In the genomic region with DNA sequence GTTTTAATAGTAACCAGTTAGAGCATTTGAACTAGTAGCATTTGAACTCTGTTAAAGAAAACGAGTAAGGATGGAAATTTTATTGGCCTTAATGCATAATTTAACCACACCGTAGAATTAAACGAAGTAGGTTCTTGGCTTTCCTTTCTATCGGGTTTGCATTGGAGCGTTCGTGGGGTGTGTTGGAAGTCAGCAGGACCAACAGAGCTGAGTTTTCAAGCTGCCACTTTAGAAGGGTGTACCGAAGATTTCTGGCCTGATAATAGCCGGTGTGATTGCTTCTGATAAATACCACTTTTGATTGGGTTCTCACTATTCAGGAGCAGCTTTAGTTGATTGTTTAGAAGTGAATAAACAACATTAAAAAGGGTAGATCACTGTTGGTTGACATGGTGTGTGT, we compare ENCODE assay signal across 8 cellular contexts. TPM values are rescaled to one million over a fixed set of nuclear protein-coding genes. Genes with fewer than 3 reads are reported as not detected.
A peak's percentile ranks its signal among the peaks of the same experiment; 100 is the strongest.
DNase-seq lines count a peak whose midpoint lies in the region; ATAC-seq and TF ChIP-seq lines count a peak whose summit lies in the region.

No MANE protein-coding gene starts in this region.

- H3K4me3 Mint-ChIP-seq in endothelial cell (ENCODE audit: unreplicated experiment): peak overlapping the region; percentile 98

- ATAC-seq in GM18907 (IDR thresholded peaks at IDR 0.05; ENCODE audit: unreplicated experiment) (no peak), GM21360 (IDR thresholded peaks at IDR 0.05; ENCODE audit: unreplicated experiment) (no peak)

- H2BK5ac ChIP-seq in neuronal stem cell (ENCODE audit: low read length): no peak overlapping the region

- no peak overlapping the region for H2BK15ac ChIP-seq in neuronal stem cell (ENCODE audit: low read length)

- peaks cover 5% of the 10 kb centered on the region for H3K4me1 Mint-ChIP-seq in endothelial cell (ENCODE audit: unreplicated experiment)

- H3K27ac Mint-ChIP-seq in endothelial cell (ENCODE audit: unreplicated experiment): peak overlapping the region; percentile 31

- H3K27me3 Mint-ChIP-seq in endothelial cell (ENCODE audit: unreplicated experiment): no peaks in the 10 kb centered on the region

- H3K36me3 ChIP-seq in neuronal stem cell (replicated peaks in 1 of 2; ENCODE audit: control insufficient read depth in 2 of 2, insufficient read depth in 2 of 2, low read length in 2 of 2): no peaks in the 10 kb centered on the region

- no peaks in the 10 kb centered on the region for H3K9me3 ChIP-seq in neuronal stem cell (replicated peaks in 1 of 2; ENCODE audit: control insufficient read depth in 2 of 2, insufficient read depth in 1 of 2, low read depth in 1 of 2, low read length in 2 of 2)

- H3K27ac ChIP-seq in neuronal stem cell (replicated peaks; ENCODE audit: low read length): no peak overlapping the region

- no peak overlapping the region for H3K4ac ChIP-seq in neuronal stem cell (ENCODE audit: low read length)

- no peaks in the 10 kb centered on the region for H3K79me1 ChIP-seq in neuronal stem cell (ENCODE audit: low read depth, low read length)

- DNase-seq in NCI-H82 (lab: John Stamatoyannopoulos, UW) (peak; percentile 77), NCI-H82 treated with DMSO at 0.1 percent for 48 hours (lab: John Stamatoyannopoulos, UW; ENCODE audit: unreplicated experiment) (no peak), OCI-M1 (lab: John Stamatoyannopoulos, UW) (peak; percentile 55), endothelial cell (ENCODE audit: low spot score) (no peak), neuronal stem cell (ENCODE audit: low spot score) (no peak), NCI-H1436 (lab: John Stamatoyannopoulos, UW) (no peak)

- H4K91ac ChIP-seq in neuronal stem cell (ENCODE audit: low read depth, low read length, poor library complexity): no peak overlapping the region

- H3K23ac ChIP-seq in neuronal stem cell (ENCODE audit: low read depth, low read length, poor library complexity): no peak overlapping the region

- H3K27me3 ChIP-seq in neuronal stem cell (ENCODE audit: control insufficient read depth in 3 of 3, insufficient read depth in 3 of 3, low read depth in 1 of 3, low read length in 3 of 3): peaks cover 0 to 17% (median 0%) of the 10 kb centered on the region in 3 experiments

- H2AK5ac ChIP-seq in neuronal stem cell (ENCODE audit: low read depth, low read length): no peak overlapping the region

- peak overlapping the region; percentile 73 to 84 for H3K4me3 ChIP-seq in neuronal stem cell (ENCODE audit: low read length in 2 of 2)

- peak overlapping the region; percentile 32 for H3K4me2 ChIP-seq in neuronal stem cell (ENCODE audit: insufficient read depth, low read length, poor library complexity, severe bottlenecking)

- H3K14ac ChIP-seq in neuronal stem cell (ENCODE audit: low read length): no peak overlapping the region

- H3K36me3 Mint-ChIP-seq in endothelial cell (ENCODE audit: low read depth, unreplicated experiment): peaks cover 2% of the 10 kb centered on the region

- no peak overlapping the region for H2BK120ac ChIP-seq in neuronal stem cell (ENCODE audit: low read depth, low read length)

- peak overlapping the region; percentile 99 for H2AFZ ChIP-seq in neuronal stem cell (ENCODE audit: low read length)

- H3K9me3 Mint-ChIP-seq in endothelial cell (ENCODE audit: unreplicated experiment): no peaks in the 10 kb centered on the region

- H3K4me1 ChIP-seq in neuronal stem cell (ENCODE audit: control insufficient read depth in 2 of 2, insufficient read depth in 1 of 2, low read depth in 1 of 2, low read length in 2 of 2): peaks cover 2 to 3% of the 10 kb centered on the region in 2 donors

- H2BK12ac ChIP-seq in neuronal stem cell (ENCODE audit: low read length): no peak overlapping the region

- H3K18ac ChIP-seq in neuronal stem cell (ENCODE audit: low read length): no peak overlapping the region

- H3K9ac ChIP-seq in neuronal stem cell (ENCODE audit: low read depth, low read length, poor library complexity): no peak overlapping the region

- no peak for TF ChIP-seq CTCF in endothelial cell (IDR thresholded peaks at IDR 0.05; ENCODE audit: unreplicated experiment)

- no peak overlapping the region for H4K8ac ChIP-seq in neuronal stem cell (ENCODE audit: low read depth, low read length)

- no CpG with 5 or more reads among the region's 8 CpGs for WGBS in neuronal stem cell (ENCODE audit: extremely low coverage in 2 of 2, insufficient read length in 2 of 2, insufficient replicate concordance in 1 of 2), 2 donors

RNA-seq across cellular contexts. Expression of a gene that starts 1.1 kb away (rescaled TPM):
- 12.9 TPM for total RNA-seq in endothelial cell (ENCODE audit: unreplicated experiment)
- 27.8 TPM for polyA plus RNA-seq in neuronal stem cell (2013, experiment 1 of 2)
- 26.6 TPM for polyA plus RNA-seq in neuronal stem cell (2013, experiment 2 of 2)

RNA-seq across cellular contexts. Expression of a gene that starts 21.0 kb away (rescaled TPM):
- total RNA-seq in endothelial cell (ENCODE audit: unreplicated experiment): not detected
- polyA plus RNA-seq in neuronal stem cell (2013, experiment 1 of 2): 0.04 TPM
- not detected for polyA plus RNA-seq in neuronal stem cell (2013, experiment 2 of 2)

Comparison
In these comparisons a context has a peak if more than half of its experiments do, and no peak if none do; other contexts are left out.
1. DNase-seq: peak in NCI-H82 (single experiment) and OCI-M1 (single experiment); none in NCI-H82 treated with DMSO at 0.1 percent for 48 hours (single experiment), endothelial cell (single experiment), neuronal stem cell (single experiment) and NCI-H1436 (single experiment).